Comparison of ENCODE assay signal across 1 cellular context in genomic region chr7:22083711-22084289, GRCh38.
TF ChIP-seq lines count a peak whose summit lies in the region.

No MANE protein-coding gene starts in this region.

TF ChIP-seq in GM12878, 131 proteins besides CTCF, POLR2A, EP300 and RAD21 (continued from another document):
- TF ChIP-seq, protein P1, sequence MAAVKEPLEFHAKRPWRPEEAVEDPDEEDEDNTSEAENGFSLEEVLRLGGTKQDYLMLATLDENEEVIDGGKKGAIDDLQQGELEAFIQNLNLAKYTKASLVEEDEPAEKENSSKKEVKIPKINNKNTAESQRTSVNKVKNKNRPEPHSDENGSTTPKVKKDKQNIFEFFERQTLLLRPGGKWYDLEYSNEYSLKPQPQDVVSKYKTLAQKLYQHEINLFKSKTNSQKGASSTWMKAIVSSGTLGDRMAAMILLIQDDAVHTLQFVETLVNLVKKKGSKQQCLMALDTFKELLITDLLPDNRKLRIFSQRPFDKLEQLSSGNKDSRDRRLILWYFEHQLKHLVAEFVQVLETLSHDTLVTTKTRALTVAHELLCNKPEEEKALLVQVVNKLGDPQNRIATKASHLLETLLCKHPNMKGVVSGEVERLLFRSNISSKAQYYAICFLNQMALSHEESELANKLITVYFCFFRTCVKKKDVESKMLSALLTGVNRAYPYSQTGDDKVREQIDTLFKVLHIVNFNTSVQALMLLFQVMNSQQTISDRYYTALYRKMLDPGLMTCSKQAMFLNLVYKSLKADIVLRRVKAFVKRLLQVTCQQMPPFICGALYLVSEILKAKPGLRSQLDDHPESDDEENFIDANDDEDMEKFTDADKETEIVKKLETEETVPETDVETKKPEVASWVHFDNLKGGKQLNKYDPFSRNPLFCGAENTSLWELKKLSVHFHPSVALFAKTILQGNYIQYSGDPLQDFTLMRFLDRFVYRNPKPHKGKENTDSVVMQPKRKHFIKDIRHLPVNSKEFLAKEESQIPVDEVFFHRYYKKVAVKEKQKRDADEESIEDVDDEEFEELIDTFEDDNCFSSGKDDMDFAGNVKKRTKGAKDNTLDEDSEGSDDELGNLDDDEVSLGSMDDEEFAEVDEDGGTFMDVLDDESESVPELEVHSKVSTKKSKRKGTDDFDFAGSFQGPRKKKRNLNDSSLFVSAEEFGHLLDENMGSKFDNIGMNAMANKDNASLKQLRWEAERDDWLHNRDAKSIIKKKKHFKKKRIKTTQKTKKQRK (IDR thresholded peaks at IDR 0.05; ENCODE audit: low read depth, low read length): no peak
- TF ChIP-seq, protein P2, sequence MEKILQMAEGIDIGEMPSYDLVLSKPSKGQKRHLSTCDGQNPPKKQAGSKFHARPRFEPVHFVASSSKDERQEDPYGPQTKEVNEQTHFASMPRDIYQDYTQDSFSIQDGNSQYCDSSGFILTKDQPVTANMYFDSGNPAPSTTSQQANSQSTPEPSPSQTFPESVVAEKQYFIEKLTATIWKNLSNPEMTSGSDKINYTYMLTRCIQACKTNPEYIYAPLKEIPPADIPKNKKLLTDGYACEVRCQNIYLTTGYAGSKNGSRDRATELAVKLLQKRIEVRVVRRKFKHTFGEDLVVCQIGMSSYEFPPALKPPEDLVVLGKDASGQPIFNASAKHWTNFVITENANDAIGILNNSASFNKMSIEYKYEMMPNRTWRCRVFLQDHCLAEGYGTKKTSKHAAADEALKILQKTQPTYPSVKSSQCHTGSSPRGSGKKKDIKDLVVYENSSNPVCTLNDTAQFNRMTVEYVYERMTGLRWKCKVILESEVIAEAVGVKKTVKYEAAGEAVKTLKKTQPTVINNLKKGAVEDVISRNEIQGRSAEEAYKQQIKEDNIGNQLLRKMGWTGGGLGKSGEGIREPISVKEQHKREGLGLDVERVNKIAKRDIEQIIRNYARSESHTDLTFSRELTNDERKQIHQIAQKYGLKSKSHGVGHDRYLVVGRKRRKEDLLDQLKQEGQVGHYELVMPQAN (conservative IDR thresholded peaks at IDR 0.05): no peak
- TF ChIP-seq FOXM1 (IDR thresholded peaks at IDR 0.05; ENCODE audit: low read depth, low read length) (no peak), ZSCAN29 (IDR thresholded peaks at IDR 0.05) (no peak), IKZF1 (conservative IDR thresholded peaks at IDR 0.05) (no peak), ZNF274 (IDR thresholded peaks at IDR 0.05; ENCODE audit: insufficient read depth, insufficient read length) (no peak), CHD4 (IDR thresholded peaks at IDR 0.05) (no peak), NR2C1 (IDR thresholded peaks at IDR 0.05) (no peak)
- TF ChIP-seq, protein P3, sequence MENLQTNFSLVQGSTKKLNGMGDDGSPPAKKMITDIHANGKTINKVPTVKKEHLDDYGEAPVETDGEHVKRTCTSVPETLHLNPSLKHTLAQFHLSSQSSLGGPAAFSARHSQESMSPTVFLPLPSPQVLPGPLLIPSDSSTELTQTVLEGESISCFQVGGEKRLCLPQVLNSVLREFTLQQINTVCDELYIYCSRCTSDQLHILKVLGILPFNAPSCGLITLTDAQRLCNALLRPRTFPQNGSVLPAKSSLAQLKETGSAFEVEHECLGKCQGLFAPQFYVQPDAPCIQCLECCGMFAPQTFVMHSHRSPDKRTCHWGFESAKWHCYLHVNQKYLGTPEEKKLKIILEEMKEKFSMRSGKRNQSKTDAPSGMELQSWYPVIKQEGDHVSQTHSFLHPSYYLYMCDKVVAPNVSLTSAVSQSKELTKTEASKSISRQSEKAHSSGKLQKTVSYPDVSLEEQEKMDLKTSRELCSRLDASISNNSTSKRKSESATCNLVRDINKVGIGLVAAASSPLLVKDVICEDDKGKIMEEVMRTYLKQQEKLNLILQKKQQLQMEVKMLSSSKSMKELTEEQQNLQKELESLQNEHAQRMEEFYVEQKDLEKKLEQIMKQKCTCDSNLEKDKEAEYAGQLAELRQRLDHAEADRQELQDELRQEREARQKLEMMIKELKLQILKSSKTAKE (IDR thresholded peaks at IDR 0.05; ENCODE audit: low read depth, poor library complexity, severe bottlenecking): no peak
